Comparison of ENCODE assay signal across 29 cellular contexts in genomic region chr1:228030451-228031201, GRCh38. TPM values are rescaled to one million over a fixed set of nuclear protein-coding genes. Genes with fewer than 3 reads are reported as not detected.
A peak's percentile ranks its signal among the peaks of the same experiment; 100 is the strongest.
DNase-seq lines count a peak whose midpoint lies in the region; ATAC-seq and TF ChIP-seq lines count a peak whose summit lies in the region.
"Had no signal": no experiment of that assay in that cellular context is flagged by ENCODE, and none has a peak within 500 bp of the region (broad histone marks: within the 10 kb centered on the region; RNA-seq: fewer than 3 reads in every experiment).

No MANE protein-coding gene starts in this region.

- peaks cover 6% of the 10 kb centered on the region for H3K36me3 Mint-ChIP-seq in chondrocyte (ENCODE audit: low read depth)

- 62% methylated on average over 6 of the region's 12 CpGs for WGBS in mammary epithelial cell (ENCODE audit: low coverage, missing lambda C conversion rate)

- CTCF ChIA-PET in mammary epithelial cell (lab: Charles Lee; ENCODE audit: low non-redundant PET) = no interaction called here

- H3K4me2 ChIP-seq in mammary epithelial cell (ENCODE audit: insufficient read depth, low read depth, low read length) = no peak overlapping the region
- H3K4me2 ChIP-seq: BLaER1 had no signal

- intact Hi-C loops in left ventricle myocardium inferior (cut with micrococcal nuclease) = no loop called here
- intact Hi-C loops in Right ventricle myocardium inferior (cut with DNase I) = no loop called here
- intact Hi-C loops in mucosa of descending colon (cut with DNase I, micrococcal nuclease) = no loop called here
- intact Hi-C loops in upper lobe of right lung (cut with DNase I) = no loop called here
- intact Hi-C loops in mammary epithelial cell (cut with micrococcal nuclease) = no loop called here

- H3K27ac Mint-ChIP-seq in chondrocyte (ENCODE audit: unreplicated experiment) = no peak overlapping the region
- H3K27ac Mint-ChIP-seq: dendritic cell treated with granulocyte-macrophage colony-stimulating factor and Interleukin-4, amounts not matched to agents 40 ng/mL and 50 ng/mL, for 4 days; IgD-negative memory B cell; progenitor cell of endocrine pancreas had no signal

- H3K9me3 Mint-ChIP-seq in chondrocyte (ENCODE audit: low read depth) = peaks cover 10% of the 10 kb centered on the region
- H3K9me3 Mint-ChIP-seq: central memory CD8-positive, alpha-beta T cell had no signal

- in situ Hi-C loops in mammary epithelial cell (cut with MboI; ENCODE audit: low sequenced_read_pairs in 2 of 2) = no loop called here

- H2AFZ ChIP-seq in mammary epithelial cell (ENCODE audit: low read depth, low read length) = no peak overlapping the region

- H3K27ac ChIP-seq in left ventricle myocardium inferior (replicated peaks) (no peak overlapping the region), upper lobe of right lung (no peak overlapping the region), mammary epithelial cell (ENCODE audit: insufficient read depth, low read depth, low read length) (no peak overlapping the region)
- H3K27ac ChIP-seq: BLaER1, esophagus squamous epithelium, foreskin keratinocyte, heart left ventricle, SJSA1, tibial nerve had no signal

- H3K79me2 ChIP-seq in mammary epithelial cell (ENCODE audit: insufficient read depth, low read length) = no peaks in the 10 kb centered on the region

- H3K36me3 ChIP-seq in left ventricle myocardium inferior (no peaks in the 10 kb centered on the region), mucosa of descending colon (ENCODE audit: low read depth) (no peaks in the 10 kb centered on the region), upper lobe of right lung (no peaks in the 10 kb centered on the region), mammary epithelial cell (ENCODE audit: insufficient read depth, low read length) (no peaks in the 10 kb centered on the region)
- H3K36me3 ChIP-seq: BLaER1, esophagus squamous epithelium, heart left ventricle, SJSA1, tibial nerve had no signal

- TF ChIP-seq CTCF in left ventricle myocardium inferior (IDR thresholded peaks at IDR 0.05; ENCODE audit: borderline replicate concordance) = no peak
- no peak for TF ChIP-seq CTCF in chondrocyte (IDR thresholded peaks at IDR 0.05)
- TF ChIP-seq CTCF in mucosa of descending colon (IDR thresholded peaks at IDR 0.05) = no peak
- no peak for TF ChIP-seq CTCF in upper lobe of right lung (IDR thresholded peaks at IDR 0.05)
- no peak for TF ChIP-seq CTCF in mammary epithelial cell (conservative IDR thresholded peaks at IDR 0.05 in 1 of 2, IDR thresholded peaks at IDR 0.05 in 1 of 2; ENCODE audit: extremely low read depth in 1 of 2, insufficient read depth in 1 of 2, low read depth in 1 of 2, low read length in 2 of 2)

- no peak overlapping the region for H3K4me3 Mint-ChIP-seq in chondrocyte (ENCODE audit: unreplicated experiment)
- H3K4me3 Mint-ChIP-seq: central memory CD8-positive, alpha-beta T cell; dendritic cell treated with granulocyte-macrophage colony-stimulating factor and Interleukin-4, amounts not matched to agents 40 ng/mL and 50 ng/mL, for 4 days; IgD-negative memory B cell had no signal

- ATAC-seq in Right ventricle myocardium inferior = no peak
- no peak for ATAC-seq in mucosa of descending colon
- no peak for ATAC-seq in upper lobe of right lung
- ATAC-seq in HG03378 (IDR thresholded peaks at IDR 0.05; ENCODE audit: unreplicated experiment) = no peak

- H3K4me1 ChIP-seq in left ventricle myocardium inferior (no peaks in the 10 kb centered on the region), mucosa of descending colon (ENCODE audit: low read depth) (no peaks in the 10 kb centered on the region), upper lobe of right lung (no peaks in the 10 kb centered on the region), mammary epithelial cell (ENCODE audit: insufficient read depth, low read length) (no peaks in the 10 kb centered on the region)
- H3K4me1 ChIP-seq: BLaER1, esophagus squamous epithelium, foreskin keratinocyte, heart left ventricle, SJSA1, tibial nerve had no signal

- no peak overlapping the region for H3K4me3 ChIP-seq in left ventricle myocardium inferior
- H3K4me3 ChIP-seq in mucosa of descending colon = no peak overlapping the region
- no peak overlapping the region for H3K4me3 ChIP-seq in upper lobe of right lung
- no peak overlapping the region for H3K4me3 ChIP-seq in mammary epithelial cell (replicated peaks in 1 of 3; ENCODE audit: insufficient read depth in 1 of 3, low read depth in 2 of 3, low read length in 3 of 3)
- H3K4me3 ChIP-seq: BLaER1, esophagus squamous epithelium, heart left ventricle, SJSA1, tibial nerve had no signal

- no peaks in the 10 kb centered on the region for H3K4me1 Mint-ChIP-seq in chondrocyte (ENCODE audit: low read depth)
- H3K4me1 Mint-ChIP-seq: central memory CD8-positive, alpha-beta T cell; IgD-negative memory B cell had no signal

- no peaks in the 10 kb centered on the region for H4K20me1 ChIP-seq in mammary epithelial cell (ENCODE audit: insufficient read depth, low read length)
- H4K20me1 ChIP-seq: BLaER1 had no signal

- peaks cover 16% of the 10 kb centered on the region for H3K9me3 ChIP-seq in left ventricle myocardium inferior (replicated peaks)
- no peaks in the 10 kb centered on the region for H3K9me3 ChIP-seq in mucosa of descending colon
- no peaks in the 10 kb centered on the region for H3K9me3 ChIP-seq in upper lobe of right lung
- no peaks in the 10 kb centered on the region for H3K9me3 ChIP-seq in mammary epithelial cell (replicated peaks; ENCODE audit: insufficient read depth, low read length)
- H3K9me3 ChIP-seq: SJSA1 had no signal

- H3K27me3 ChIP-seq in left ventricle myocardium inferior (ENCODE audit: low read depth) (peaks cover 55% of the 10 kb centered on the region), upper lobe of right lung (peaks cover 13% of the 10 kb centered on the region), mammary epithelial cell (ENCODE audit: insufficient read depth, low read length) (peaks cover 4% of the 10 kb centered on the region)
- H3K27me3 ChIP-seq: BLaER1 had no signal

- DNase-seq in left ventricle myocardium inferior (peak; percentile 6), Right ventricle myocardium inferior (ENCODE audit: missing footprints) (no peak), chondrocyte (ENCODE audit: low spot score) (peak; percentile 75), mucosa of descending colon (peak in 2 of 3 donors; percentile 5 to 16), upper lobe of right lung (peak; percentile 56), mammary epithelial cell (no peak), C1 segment of cervical spinal cord (lab: John Stamatoyannopoulos, UW) (no peak)
- DNase-seq: activated CD4-positive, alpha-beta T cell treated with anti-CD3 and anti-CD28 coated beads for 48 hours; activated naive CD4-positive, alpha-beta T cell; activated T-cell treated with anti-CD3 and anti-CD28 coated beads, Interleukin-2, amount 50 U/mL, for 1 hour; COR-L47; esophagus squamous epithelium; foreskin keratinocyte; NCI-H146; NCI-H774; stimulated activated CD4-positive, alpha-beta T cell treated with anti-CD3 and anti-CD28 coated beads, Interleukin-15, amount 100 ng/mL, for 24 hours; stimulated activated CD4-positive, alpha-beta T cell treated with anti-CD3 and anti-CD28 coated beads, Interleukin-4, amount 100 ng/mL, for 4 hours; T-helper 9 cell had no signal

- no peak overlapping the region for H3K9ac ChIP-seq in mammary epithelial cell (ENCODE audit: insufficient read depth, low read length)
- H3K9ac ChIP-seq: BLaER1 had no signal

- peaks cover 22% of the 10 kb centered on the region for H3K27me3 Mint-ChIP-seq in chondrocyte (ENCODE audit: low read depth)

- BruUV-seq in mammary epithelial cell (replicated peaks; lab: Mats Ljungman, UMichigan) = no TSS peak

- dilution Hi-C loops in mammary epithelial cell (cut with HindIII; ENCODE audit: low sequenced_read_pairs) = no loop called here

RNA-seq across cellular contexts. Expression of gene WNT3A, which starts 23.8 kb away (rescaled TPM):
- total RNA-seq in left ventricle myocardium inferior (not detected), Right ventricle myocardium inferior (not detected), chondrocyte (not detected in 3 replicates), mucosa of descending colon (not detected), upper lobe of right lung (10.1 TPM), mammary epithelial cell (not detected)
- polyA plus RNA-seq in mammary epithelial cell = 0.02 TPM
- polyA minus RNA-seq in mammary epithelial cell = not detected
- total RNA-seq: heart left ventricle, kidney epithelial cell, progenitor cell of endocrine pancreas, SJSA1, tibial nerve had no signal
- polyA plus RNA-seq: AG04450, heart left ventricle, IgD-negative memory B cell had no signal

RNA-seq across cellular contexts. Expression of gene ARF1, which starts 51.9 kb away (rescaled TPM):
- total RNA-seq in left ventricle myocardium inferior = 294 TPM
- total RNA-seq in Right ventricle myocardium inferior = 281 TPM
- 339 to 392 TPM (median 351 TPM) in 3 replicates for total RNA-seq in chondrocyte
- total RNA-seq in mucosa of descending colon = 100 to 1,000 TPM; 339 to 490 (median 479) TPM
- total RNA-seq in upper lobe of right lung = 397 TPM
- 100 to 1,000 TPM; 327 to 372 TPM for total RNA-seq in mammary epithelial cell
- polyA plus RNA-seq in mammary epithelial cell = 595 TPM
- 273 TPM for polyA minus RNA-seq in mammary epithelial cell

Comparison
In these comparisons a context has a peak if more than half of its experiments do, and no peak if none do; other contexts are left out.
1. DNase-seq: peak in left ventricle myocardium inferior (single experiment), chondrocyte (single experiment), mucosa of descending colon (2 of 3) and upper lobe of right lung (single experiment); none in Right ventricle myocardium inferior (single experiment), mammary epithelial cell (single experiment) and C1 segment of cervical spinal cord (0 of 14).
2. RNA of gene WNT3A, which starts 23.8 kb away (total RNA-seq): 10.1 TPM in upper lobe of right lung (single experiment); not detected in mucosa of descending colon, not detected in mammary epithelial cell, not detected in left ventricle myocardium inferior (single experiment), not detected in Right ventricle myocardium inferior (single experiment) and not detected in chondrocyte; every median in the first group is over 10 times any median in the second.